Comparison of ENCODE assay signal across 13 cellular contexts in genomic region chr13:33236021-33236420, GRCh38. TPM values are rescaled to one million over a fixed set of nuclear protein-coding genes. Genes with fewer than 3 reads are reported as not detected.
DNase-seq lines count a peak whose midpoint lies in the region; ATAC-seq and TF ChIP-seq lines count a peak whose summit lies in the region.
"Had no signal": no experiment of that assay in that cellular context is flagged by ENCODE, and none has a peak within 500 bp of the region (broad histone marks: within the 10 kb centered on the region; RNA-seq: fewer than 3 reads in every experiment).

No MANE protein-coding gene starts in this region.

- H3K36me3 ChIP-seq in PC-3 (ENCODE audit: low read depth, low read length) (peaks cover 29% of the 10 kb centered on the region), osteoblast (ENCODE audit: insufficient read depth, low read length) (peaks cover 21% of the 10 kb centered on the region)
- H3K36me3 ChIP-seq: BLaER1 had no signal

- H3K4me3 Mint-ChIP-seq in natural killer cell treated with Interleukin-12 subunit alpha and Interleukin-12 subunit beta and Interleukin-15 and Interleukin-18, amount 100 ng/mL, for 72 hours, result no peak overlapping the region
- no peak overlapping the region for H3K4me3 Mint-ChIP-seq in progenitor cell of endocrine pancreas (ENCODE audit: low read depth)

- H3K9ac ChIP-seq in PC-3 (ENCODE audit: low read length), result no peak overlapping the region
- H3K9ac ChIP-seq: BLaER1 had no signal

- H3K4me1 Mint-ChIP-seq in natural killer cell treated with Interleukin-12 subunit alpha and Interleukin-12 subunit beta and Interleukin-15 and Interleukin-18, amount 100 ng/mL, for 72 hours (ENCODE audit: low read depth in 2 of 2), result no peaks in the 10 kb centered on the region
- H3K4me1 Mint-ChIP-seq in progenitor cell of endocrine pancreas (ENCODE audit: low read depth), result no peaks in the 10 kb centered on the region

- H3K27ac ChIP-seq in PC-3 (ENCODE audit: low read length), result peak overlapping the region; percentile 61
- peak overlapping the region; percentile 85 for H3K27ac ChIP-seq in osteoblast (ENCODE audit: low read depth, low read length)
- H3K27ac ChIP-seq: BLaER1, hepatocyte, SK-N-MC had no signal

- H3F3A ChIP-seq in PC-3 (ENCODE audit: low read length, unreplicated experiment), result no peaks in the 10 kb centered on the region

- peaks cover 4% of the 10 kb centered on the region for H3K9me3 Mint-ChIP-seq in natural killer cell treated with Interleukin-12 subunit alpha and Interleukin-12 subunit beta and Interleukin-15 and Interleukin-18, amount 100 ng/mL, for 72 hours
- peaks cover 13% of the 10 kb centered on the region for H3K9me3 Mint-ChIP-seq in progenitor cell of endocrine pancreas (ENCODE audit: low read depth)

- POLR2A ChIA-PET in PC-3 (lab: Charles Lee; ENCODE audit: unreplicated experiment), result no interaction called here

- no peak overlapping the region for H3K27ac Mint-ChIP-seq in natural killer cell treated with Interleukin-12 subunit alpha and Interleukin-12 subunit beta and Interleukin-15 and Interleukin-18, amount 100 ng/mL, for 72 hours
- no peak overlapping the region for H3K27ac Mint-ChIP-seq in progenitor cell of endocrine pancreas

- H3K4me3 ChIP-seq in PC-3 (ENCODE audit: low read length), result peak overlapping the region; percentile 41; the same call in 1 of the 2 replicates
- peak overlapping the region; percentile 4 for H3K4me3 ChIP-seq in osteoblast (ENCODE audit: insufficient read depth, low read length)
- H3K4me3 ChIP-seq: BLaER1, hepatocyte, SK-N-MC had no signal

- H3K27me3 ChIP-seq in PC-3 (ENCODE audit: low read length) (no peaks in the 10 kb centered on the region), osteoblast (ENCODE audit: insufficient read depth, low read length) (no peaks in the 10 kb centered on the region)
- H3K27me3 ChIP-seq: BLaER1, hepatocyte had no signal

- no peak overlapping the region for H2AFZ ChIP-seq in PC-3 (ENCODE audit: low read length)
- H2AFZ ChIP-seq in osteoblast (ENCODE audit: low read length), result no peak overlapping the region
- H2AFZ ChIP-seq: hepatocyte had no signal

- H4K20me1 ChIP-seq in PC-3 (ENCODE audit: low read length), result no peaks in the 10 kb centered on the region
- no peaks in the 10 kb centered on the region for H4K20me1 ChIP-seq in osteoblast (ENCODE audit: insufficient read depth, low read length)
- H4K20me1 ChIP-seq: BLaER1 had no signal

- intact Hi-C loops in PC-3 (cut with micrococcal nuclease), result loop anchor here (5.0 kb wide), 1 partner anchor 46 kb away; no protein-coding TSS in a partner anchor

- DNase-seq in ACHN (peak; percentile 68), PC-3 (peak; percentile 85), dermis blood vessel endothelial cell (peak; percentile 54), osteoblast (ENCODE audit: insufficient read length, low spot score, missing footprints) (peak; percentile 80), NAMALWA (ENCODE audit: low spot score) (no peak), progenitor cell of endocrine pancreas (ENCODE audit: low spot score, unreplicated experiment) (no peak)
- DNase-seq in natural killer cell treated with Interleukin-12 subunit alpha and Interleukin-12 subunit beta and Interleukin-15 and Interleukin-18, amount 100 ng/mL, for 72 hours (ENCODE audit: low spot score), result no peak
- DNase-seq: GF-D8, NCI-H1417 treated with DMSO at 0.1 percent for 48 hours had no signal

- no peaks in the 10 kb centered on the region for H3K36me3 Mint-ChIP-seq in natural killer cell treated with Interleukin-12 subunit alpha and Interleukin-12 subunit beta and Interleukin-15 and Interleukin-18, amount 100 ng/mL, for 72 hours
- peaks cover 11% of the 10 kb centered on the region for H3K36me3 Mint-ChIP-seq in progenitor cell of endocrine pancreas (ENCODE audit: insufficient read depth)

- H3K4me2 ChIP-seq in PC-3 (ENCODE audit: low read length) (peak overlapping the region; percentile 69), osteoblast (ENCODE audit: insufficient read depth, low read length) (peak overlapping the region; percentile 38)
- H3K4me2 ChIP-seq: BLaER1, hepatocyte had no signal

- BruUV-seq in PC-3 (replicated peaks; lab: Mats Ljungman, UMichigan), result no TSS peak

- H3K9me2 ChIP-seq in PC-3 (replicated peaks; ENCODE audit: low read length), result no peaks in the 10 kb centered on the region

- peaks cover 43% of the 10 kb centered on the region for H3K4me1 ChIP-seq in PC-3 (ENCODE audit: insufficient read depth, low read length)
- H3K4me1 ChIP-seq in osteoblast (ENCODE audit: insufficient read depth, low read length), result peaks cover 35% of the 10 kb centered on the region
- H3K4me1 ChIP-seq: BLaER1 had no signal

- H3K79me2 ChIP-seq in PC-3 (ENCODE audit: low read length), result peaks cover 62% of the 10 kb centered on the region
- H3K79me2 ChIP-seq in osteoblast (ENCODE audit: insufficient read depth, low read length), result peaks cover 71% of the 10 kb centered on the region
- H3K79me2 ChIP-seq: hepatocyte had no signal

- TF ChIP-seq CTCF in PC-3 (conservative IDR thresholded peaks at IDR 0.05; ENCODE audit: low read depth, low read length), result no peak
- TF ChIP-seq CTCF in osteoblast (IDR thresholded peaks at IDR 0.05; ENCODE audit: extremely low read depth, low read depth, low read length), result no peak
- TF ChIP-seq CTCF in progenitor cell of endocrine pancreas (IDR thresholded peaks at IDR 0.05; ENCODE audit: unreplicated experiment), result no peak

- CTCF ChIA-PET in PC-3 (lab: Charles Lee), result no interaction called here

- H3K27me3 Mint-ChIP-seq in natural killer cell treated with Interleukin-12 subunit alpha and Interleukin-12 subunit beta and Interleukin-15 and Interleukin-18, amount 100 ng/mL, for 72 hours, result peaks cover 4 to 16% of the 10 kb centered on the region in 2 donors
- H3K27me3 Mint-ChIP-seq in progenitor cell of endocrine pancreas, result no peaks in the 10 kb centered on the region

- peak; percentile 78 for ATAC-seq in PC-3
- ATAC-seq in natural killer cell treated with Interleukin-12 subunit alpha and Interleukin-12 subunit beta and Interleukin-15 and Interleukin-18, amount 100 ng/mL, for 72 hours, result no peak
- ATAC-seq in HG03432 (IDR thresholded peaks at IDR 0.05; ENCODE audit: unreplicated experiment), result no peak

- in situ Hi-C loops in ACHN (cut with HindIII; ENCODE audit: low pct_ligation_motif_present, low pct_unique_long_range_greater_than_20kb, low sequenced_read_pairs), result no loop called here

- H3K9me3 ChIP-seq in PC-3 (ENCODE audit: low read length) (0 out of 2 replicates have a peak, but pooled peaks cover 8% of the 10 kb centered on the region), osteoblast (ENCODE audit: low read depth, low read length) (no peaks in the 10 kb centered on the region)

RNA-seq across cellular contexts. Expression of gene STARD13, which starts 49.5 kb away (rescaled TPM):
- total RNA-seq in PC-3 (2014; rRNA removed) (24.3 and 26.6 TPM in 2 replicates), dermis blood vessel endothelial cell (27.1 and 27.7 TPM in 2 replicates), osteoblast (28.2 and 28.3 TPM in 2 replicates), progenitor cell of endocrine pancreas (11.6 and 11.7 TPM in 2 replicates)
- total RNA-seq in natural killer cell treated with Interleukin-12 subunit alpha and Interleukin-12 subunit beta and Interleukin-15 and Interleukin-18, amount 100 ng/mL, for 72 hours, result under 1 TPM in 1 of 2 donors, not detected in 1; 0.50 TPM

Comparison
In these comparisons a context has a peak if more than half of its experiments do, and no peak if none do; other contexts are left out.
1. DNase-seq: peak in ACHN (single experiment), PC-3 (single experiment), dermis blood vessel endothelial cell (single experiment) and osteoblast (single experiment); none in natural killer cell treated with Interleukin-12 subunit alpha and Interleukin-12 subunit beta and Interleukin-15 and Interleukin-18, amount 100 ng/mL, for 72 hours (single experiment), NAMALWA (single experiment) and progenitor cell of endocrine pancreas (single experiment).